In the genomic region with DNA sequence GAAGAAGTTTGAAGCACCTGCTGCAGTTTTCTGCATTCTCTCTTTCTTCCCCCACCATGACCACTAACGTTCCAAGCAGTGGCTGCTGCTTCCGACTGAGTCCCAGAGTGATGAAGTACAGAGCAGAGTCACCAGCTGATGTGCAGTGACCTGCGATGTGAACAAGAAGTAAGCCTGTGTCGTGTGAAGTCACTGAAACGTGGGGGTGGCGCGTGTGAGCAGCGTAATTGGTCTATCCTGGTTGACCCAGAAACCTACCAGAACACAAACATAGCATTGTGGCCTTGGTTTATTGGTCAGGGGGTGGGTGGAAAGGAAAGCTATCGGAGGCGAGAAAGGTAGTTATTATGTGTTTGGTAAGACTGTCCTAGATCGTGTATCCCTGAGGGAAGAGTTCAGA, we compare ENCODE assay signal across 18 cellular contexts. TPM values are rescaled to one million over a fixed set of nuclear protein-coding genes. Genes with fewer than 3 reads are reported as not detected.
DNase-seq lines count a peak whose midpoint lies in the region; ATAC-seq, FAIRE-seq and TF ChIP-seq lines count a peak whose summit lies in the region.
"Had no signal": no experiment of that assay in that cellular context is flagged by ENCODE, and none has a peak within 500 bp of the region (broad histone marks: within the 10 kb centered on the region; RNA-seq: fewer than 3 reads in every experiment).

No MANE protein-coding gene starts in this region.

- H3K27me3 Mint-ChIP-seq in memory B cell = peaks cover 2% of the 10 kb centered on the region
- H3K27me3 Mint-ChIP-seq in stimulated activated naive B cell treated with anti-CD40 and anti-IgM and Interleukin-4, amounts not matched to agents 10 μg/mL and 1 μg/mL and 100 μg/mL, for 72 hours = peaks cover 3 to 11% of the 10 kb centered on the region in 2 donors
- peaks cover 10% of the 10 kb centered on the region for H3K27me3 Mint-ChIP-seq in activated CD4-positive, alpha-beta memory T cell treated with anti-CD3 and anti-CD28 coated beads for 36 hours

- H3K4me3 Mint-ChIP-seq in memory B cell = no peak overlapping the region
- H3K4me3 Mint-ChIP-seq in stimulated activated naive B cell treated with anti-CD40 and anti-IgM and Interleukin-4, amounts not matched to agents 10 μg/mL and 1 μg/mL and 100 μg/mL, for 72 hours = no peak overlapping the region
- no peak overlapping the region for H3K4me3 Mint-ChIP-seq in activated CD4-positive, alpha-beta memory T cell treated with anti-CD3 and anti-CD28 coated beads for 36 hours

- TF ChIP-seq CTCF in spleen (IDR thresholded peaks at IDR 0.05 in 8 of 11, conservative IDR thresholded peaks at IDR 0.05 in 3 of 11) = no peak

- H3K27ac ChIP-seq in spleen = no peak overlapping the region

- POLR2A ChIA-PET in activated CD4-positive, alpha-beta memory T cell treated with anti-CD3 and anti-CD28 coated beads for 36 hours (lab: Charles Lee) = interaction anchor here (0.6 kb wide), 1 partner anchor 26 kb away, joined by 3 read pairs; no protein-coding TSS in a partner anchor

- no peaks in the 10 kb centered on the region for H3K9me3 ChIP-seq in spleen
- H3K9me3 ChIP-seq: BE2C had no signal

- intact Hi-C loops in activated CD4-positive, alpha-beta memory T cell treated with anti-CD3 and anti-CD28 coated beads for 36 hours (cut with micrococcal nuclease) = no loop called here
- intact Hi-C loops in spleen (cut with DNase I; ENCODE audit: low total_unique reads) = no loop called here

- H3K4me1 Mint-ChIP-seq in memory B cell = peaks cover 3% of the 10 kb centered on the region
- peaks cover 5 to 6% of the 10 kb centered on the region in 2 donors for H3K4me1 Mint-ChIP-seq in stimulated activated naive B cell treated with anti-CD40 and anti-IgM and Interleukin-4, amounts not matched to agents 10 μg/mL and 1 μg/mL and 100 μg/mL, for 72 hours
- H3K4me1 Mint-ChIP-seq in activated CD4-positive, alpha-beta memory T cell treated with anti-CD3 and anti-CD28 coated beads for 36 hours (ENCODE audit: low read depth) = no peaks in the 10 kb centered on the region

- H3K36me3 ChIP-seq in spleen = no peaks in the 10 kb centered on the region
- H3K36me3 ChIP-seq: BE2C had no signal

- H3K36me3 Mint-ChIP-seq in memory B cell = peaks cover 3% of the 10 kb centered on the region
- H3K36me3 Mint-ChIP-seq in stimulated activated naive B cell treated with anti-CD40 and anti-IgM and Interleukin-4, amounts not matched to agents 10 μg/mL and 1 μg/mL and 100 μg/mL, for 72 hours = peaks cover 0 to 3% of the 10 kb centered on the region in 2 donors
- no peaks in the 10 kb centered on the region for H3K36me3 Mint-ChIP-seq in activated CD4-positive, alpha-beta memory T cell treated with anti-CD3 and anti-CD28 coated beads for 36 hours

- H3K27me3 ChIP-seq in spleen (replicated peaks in 1 of 7) = no peaks in the 10 kb centered on the region
- H3K27me3 ChIP-seq: BE2C had no signal

- peak; percentile 56 for ATAC-seq in memory B cell (ENCODE audit: low read depth)
- ATAC-seq in stimulated activated naive B cell treated with anti-CD40 and anti-IgM and Interleukin-4, amounts not matched to agents 10 μg/mL and 1 μg/mL and 100 μg/mL, for 72 hours (replicated peaks) = peak; percentile 51 to 55
- ATAC-seq: HCT116, SK-N-SH treated with all-trans-retinoic acid at 6 μM for 48 hours had no signal

- no peak overlapping the region for H3K4me3 ChIP-seq in spleen

- DNase-seq in HTR-8/SVneo (ENCODE audit: insufficient read length, low spot score) (no peak), ecto neural progenitor cell (ENCODE audit: low spot score) (peak; percentile 22), memory B cell (ENCODE audit: low spot score in 2 of 2) (no peak), SHP77 treated with DMSO at 0.1 percent for 48 hours (lab: John Stamatoyannopoulos, UW) (no peak), spleen (no peak), GM19238 (ENCODE audit: insufficient read length, low spot score) (no peak)
- no peak for DNase-seq in stimulated activated naive B cell treated with anti-CD40 and anti-IgM and Interleukin-4, amounts not matched to agents 10 μg/mL and 1 μg/mL and 100 μg/mL, for 72 hours
- DNase-seq in activated CD4-positive, alpha-beta memory T cell treated with anti-CD3 and anti-CD28 coated beads for 36 hours = no peak
- DNase-seq: BE2C, KBM-7, NCI-H146, NCI-H446, NCI-H774, Right ventricle myocardium superior had no signal

- FAIRE-seq in HTR-8/SVneo (lab: Jason Lieb, UNC) = peak; percentile 78

- no peaks in the 10 kb centered on the region for H3K4me1 ChIP-seq in spleen
- H3K4me1 ChIP-seq: BE2C had no signal

- H3K27ac Mint-ChIP-seq in memory B cell = peak overlapping the region; percentile 5
- H3K27ac Mint-ChIP-seq in stimulated activated naive B cell treated with anti-CD40 and anti-IgM and Interleukin-4, amounts not matched to agents 10 μg/mL and 1 μg/mL and 100 μg/mL, for 72 hours = no peak overlapping the region
- H3K27ac Mint-ChIP-seq in activated CD4-positive, alpha-beta memory T cell treated with anti-CD3 and anti-CD28 coated beads for 36 hours = no peak overlapping the region

- CTCF ChIA-PET in activated CD4-positive, alpha-beta memory T cell treated with anti-CD3 and anti-CD28 coated beads for 36 hours (lab: Charles Lee) = no interaction called here

- no peaks in the 10 kb centered on the region for H3K9me3 Mint-ChIP-seq in memory B cell
- no peaks in the 10 kb centered on the region for H3K9me3 Mint-ChIP-seq in stimulated activated naive B cell treated with anti-CD40 and anti-IgM and Interleukin-4, amounts not matched to agents 10 μg/mL and 1 μg/mL and 100 μg/mL, for 72 hours
- H3K9me3 Mint-ChIP-seq in activated CD4-positive, alpha-beta memory T cell treated with anti-CD3 and anti-CD28 coated beads for 36 hours = no peaks in the 10 kb centered on the region

- WGBS in spleen, 5 donors = 80 to 88% (median 85%) methylated on average over 11 of the region's 11 CpGs

- TF ChIP-seq POLR2A in spleen (IDR thresholded peaks at IDR 0.05) = no peak

RNA-seq across cellular contexts. Expression of a gene that starts 3.5 kb away (rescaled TPM):
- total RNA-seq in activated CD4-positive, alpha-beta memory T cell treated with anti-CD3 and anti-CD28 coated beads for 36 hours = not detected
- total RNA-seq in spleen = under 1 TPM in 3 of 7 donors, not detected in 4; 0.37 to 0.72 (median 0.70) TPM
- polyA plus RNA-seq in spleen = under 1 TPM in 1 of 3 donors, not detected in 2; 0.13 TPM
- total RNA-seq: HT1080, Right ventricle myocardium superior had no signal
- polyA plus RNA-seq: AG04450 had no signal

RNA-seq across cellular contexts. Expression of a gene that starts 7.2 kb away (rescaled TPM):
- not detected for total RNA-seq in activated CD4-positive, alpha-beta memory T cell treated with anti-CD3 and anti-CD28 coated beads for 36 hours
- total RNA-seq in spleen = under 1 TPM in 3 of 7 donors, not detected in 4; 0.30 to 0.63 (median 0.43) TPM
- polyA plus RNA-seq in spleen = under 1 TPM; 0.09 to 0.20 (median 0.13) TPM
- total RNA-seq: HT1080, Right ventricle myocardium superior had no signal

RNA-seq across cellular contexts. Expression of a gene that starts 17.6 kb away (rescaled TPM):
- under 1 TPM in 1 of 2 experiments, not detected in 1; 0.27 TPM for total RNA-seq in activated CD4-positive, alpha-beta memory T cell treated with anti-CD3 and anti-CD28 coated beads for 36 hours
- total RNA-seq in spleen = 1 to 10 TPM in 1 of 7 donors, under 1 TPM in 3, not detected in 3; 0.40 to 1.1 (median 0.62) TPM
- polyA plus RNA-seq in spleen = under 1 TPM; 0.29 to 0.67 (median 0.33) TPM
- total RNA-seq: HT1080, Right ventricle myocardium superior had no signal
- polyA plus RNA-seq: AG04450 had no signal

RNA-seq across cellular contexts. Expression of a gene that starts 34.8 kb away (rescaled TPM):
- total RNA-seq in activated CD4-positive, alpha-beta memory T cell treated with anti-CD3 and anti-CD28 coated beads for 36 hours = not detected
- total RNA-seq in spleen = under 1 TPM in 1 of 7 donors, not detected in 6; 0.32 TPM
- polyA plus RNA-seq in spleen = under 1 TPM; 0.08 to 0.17 (median 0.13) TPM
- total RNA-seq: HT1080, Right ventricle myocardium superior had no signal
- polyA plus RNA-seq: AG04450 had no signal

RNA-seq across cellular contexts. Expression of a gene that starts 52.1 kb away (rescaled TPM):
- total RNA-seq in activated CD4-positive, alpha-beta memory T cell treated with anti-CD3 and anti-CD28 coated beads for 36 hours = not detected
- total RNA-seq in spleen = not detected
- not detected for polyA plus RNA-seq in spleen
- total RNA-seq: HT1080, Right ventricle myocardium superior had no signal
- polyA plus RNA-seq: AG04450 had no signal
